Comparison of ENCODE assay signal across 28 cellular contexts in the genomic region with DNA sequence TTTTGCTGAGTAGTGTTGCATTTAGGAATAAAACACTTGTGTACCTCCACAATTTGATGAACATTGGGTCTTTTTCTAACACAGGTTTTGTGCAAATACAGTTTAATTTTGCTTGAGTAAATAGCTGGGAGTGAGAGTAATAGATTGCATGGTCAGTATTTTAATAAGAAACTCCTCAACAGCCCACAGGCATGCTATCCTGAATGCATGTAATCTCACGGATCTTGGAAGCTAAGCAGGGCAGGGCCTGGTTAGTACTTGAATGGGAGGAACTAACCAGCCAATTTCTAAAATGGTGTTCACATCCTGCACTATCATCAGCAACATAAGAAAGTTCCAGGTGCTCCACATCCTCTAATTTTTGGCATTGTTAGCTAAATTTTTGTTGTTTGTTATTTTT.
"Had no signal": no experiment of that assay in that cellular context is flagged by ENCODE, and none has a peak within 500 bp of the region (broad histone marks: within the 10 kb centered on the region; RNA-seq: fewer than 3 reads in every experiment).

No MANE protein-coding gene starts in this region.

- H3K4me3 ChIP-seq: ascending aorta, esophagus muscularis mucosa, heart left ventricle, lung, mucosa of descending colon, testis, transverse colon had no signal

- DNase-seq: activated CD4-positive, alpha-beta memory T cell treated with anti-CD3 and anti-CD28 coated beads, Interleukin-2, amount 10 ng/mL, durations not matched to agents 7 days and 5 days; activated CD4-positive, alpha-beta T cell treated with anti-CD3 and anti-CD28 coated beads, Interleukin-2, amount 10 ng/mL, durations not matched to agents 24 days and 14 days; activated CD4-positive, CD25-positive, alpha-beta regulatory T cell treated with anti-CD3 and anti-CD28 coated beads, Interleukin-2, amount 50 U/mL, for 72 hours; activated CD8-positive, alpha-beta memory T cell treated with anti-CD3 and anti-CD28 coated beads, Interleukin-2, amount 50 U/mL, for 48 hours; activated gamma-delta T cell; activated naive CD4-positive, alpha-beta T cell treated with anti-CD3 and anti-CD28 coated beads, Interleukin-2, amount 10 ng/mL, durations not matched to agents 7 days and 5 days; activated naive CD8-positive, alpha-beta T cell treated with anti-CD3 and anti-CD28 coated beads, Interleukin-2, amount 10 ng/mL, durations not matched to agents 7 days and 5 days; activated T-cell treated with anti-CD3 and anti-CD28 coated beads, Interleukin-2, amount 50 U/mL, for 24 hours; brain microvascular endothelial cell; heart left ventricle; hypothalamus; kidney glomerular epithelial cell; mucosa of descending colon; right cardiac atrium; stimulated activated CD4-positive, alpha-beta T cell treated with anti-CD3 and anti-CD28 coated beads, Interleukin-2, amount 100 ng/mL, for 48 hours; stimulated activated naive CD4-positive, alpha-beta T cell treated with Interleukin-2 at 50 U/mL for 16 hours; T-helper 17 cell; T1000; testis; transverse colon; WERI-Rb-1 had no signal

- H3K27ac ChIP-seq: ascending aorta, brain microvascular endothelial cell, esophagus muscularis mucosa, foreskin keratinocyte, heart left ventricle, testis, transverse colon, WERI-Rb-1 had no signal

- H3K4me1 ChIP-seq: ascending aorta, esophagus muscularis mucosa, foreskin keratinocyte, heart left ventricle, testis, transverse colon had no signal

- ATAC-seq: foreskin keratinocyte; heart left ventricle; left lobe of liver; mucosa of descending colon; natural killer cell treated with Interleukin-12 subunit alpha and Interleukin-12 subunit beta and Interleukin-15 and Interleukin-18, amount 100 ng/mL, for 72 hours; right cardiac atrium; T-helper 17 cell had no signal

- FAIRE-seq: urothelium cell line had no signal

- H3K36me3 ChIP-seq: ascending aorta, brain microvascular endothelial cell, esophagus muscularis mucosa, heart left ventricle, transverse colon, WERI-Rb-1 had no signal

- H3K4me3 Mint-ChIP-seq: activated CD4-positive, alpha-beta memory T cell treated with anti-CD3 and anti-CD28 coated beads, Interleukin-2, amount 10 ng/mL, durations not matched to agents 7 days and 5 days; activated CD4-positive, alpha-beta T cell treated with anti-CD3 and anti-CD28 coated beads, Interleukin-2, amount 10 ng/mL, durations not matched to agents 24 days and 14 days; activated naive CD4-positive, alpha-beta T cell treated with anti-CD3 and anti-CD28 coated beads, Interleukin-2, amount 10 ng/mL, durations not matched to agents 7 days and 5 days; activated naive CD8-positive, alpha-beta T cell treated with anti-CD3 and anti-CD28 coated beads, Interleukin-2, amount 10 ng/mL, durations not matched to agents 7 days and 5 days; activated T-cell treated with anti-CD3 and anti-CD28 coated beads, Interleukin-2, amount 50 U/mL, for 24 hours; natural killer cell treated with Interleukin-12 subunit alpha and Interleukin-12 subunit beta and Interleukin-15 and Interleukin-18, amount 100 ng/mL, for 72 hours; T-helper 17 cell had no signal

- H3K27ac Mint-ChIP-seq: activated CD4-positive, alpha-beta memory T cell treated with anti-CD3 and anti-CD28 coated beads, Interleukin-2, amount 10 ng/mL, durations not matched to agents 7 days and 5 days; activated CD4-positive, alpha-beta T cell treated with anti-CD3 and anti-CD28 coated beads, Interleukin-2, amount 10 ng/mL, durations not matched to agents 24 days and 14 days; activated naive CD4-positive, alpha-beta T cell treated with anti-CD3 and anti-CD28 coated beads, Interleukin-2, amount 10 ng/mL, durations not matched to agents 7 days and 5 days; activated naive CD8-positive, alpha-beta T cell treated with anti-CD3 and anti-CD28 coated beads, Interleukin-2, amount 10 ng/mL, durations not matched to agents 7 days and 5 days; activated T-cell treated with anti-CD3 and anti-CD28 coated beads, Interleukin-2, amount 50 U/mL, for 24 hours; natural killer cell treated with Interleukin-12 subunit alpha and Interleukin-12 subunit beta and Interleukin-15 and Interleukin-18, amount 100 ng/mL, for 72 hours; T-helper 17 cell had no signal

- H3K36me3 Mint-ChIP-seq: activated naive CD4-positive, alpha-beta T cell treated with anti-CD3 and anti-CD28 coated beads, Interleukin-2, amount 10 ng/mL, durations not matched to agents 7 days and 5 days; activated naive CD8-positive, alpha-beta T cell treated with anti-CD3 and anti-CD28 coated beads, Interleukin-2, amount 10 ng/mL, durations not matched to agents 7 days and 5 days; natural killer cell treated with Interleukin-12 subunit alpha and Interleukin-12 subunit beta and Interleukin-15 and Interleukin-18, amount 100 ng/mL, for 72 hours had no signal

- H3K9me3 ChIP-seq: ascending aorta, esophagus muscularis mucosa, heart left ventricle, mucosa of descending colon, testis, transverse colon had no signal

- H3K9me3 Mint-ChIP-seq: activated CD4-positive, alpha-beta T cell treated with anti-CD3 and anti-CD28 coated beads, Interleukin-2, amount 10 ng/mL, durations not matched to agents 24 days and 14 days had no signal

- H3K27me3 Mint-ChIP-seq: activated CD4-positive, alpha-beta memory T cell treated with anti-CD3 and anti-CD28 coated beads, Interleukin-2, amount 10 ng/mL, durations not matched to agents 7 days and 5 days; activated CD4-positive, alpha-beta T cell treated with anti-CD3 and anti-CD28 coated beads, Interleukin-2, amount 10 ng/mL, durations not matched to agents 24 days and 14 days; activated naive CD4-positive, alpha-beta T cell treated with anti-CD3 and anti-CD28 coated beads, Interleukin-2, amount 10 ng/mL, durations not matched to agents 7 days and 5 days; activated naive CD8-positive, alpha-beta T cell treated with anti-CD3 and anti-CD28 coated beads, Interleukin-2, amount 10 ng/mL, durations not matched to agents 7 days and 5 days; activated T-cell treated with anti-CD3 and anti-CD28 coated beads, Interleukin-2, amount 50 U/mL, for 24 hours; natural killer cell treated with Interleukin-12 subunit alpha and Interleukin-12 subunit beta and Interleukin-15 and Interleukin-18, amount 100 ng/mL, for 72 hours; T-helper 17 cell had no signal

- H3K4me1 Mint-ChIP-seq: activated CD4-positive, alpha-beta memory T cell treated with anti-CD3 and anti-CD28 coated beads, Interleukin-2, amount 10 ng/mL, durations not matched to agents 7 days and 5 days; activated CD4-positive, alpha-beta T cell treated with anti-CD3 and anti-CD28 coated beads, Interleukin-2, amount 10 ng/mL, durations not matched to agents 24 days and 14 days; activated naive CD4-positive, alpha-beta T cell treated with anti-CD3 and anti-CD28 coated beads, Interleukin-2, amount 10 ng/mL, durations not matched to agents 7 days and 5 days; activated naive CD8-positive, alpha-beta T cell treated with anti-CD3 and anti-CD28 coated beads, Interleukin-2, amount 10 ng/mL, durations not matched to agents 7 days and 5 days; T-helper 17 cell had no signal

- H3K27me3 ChIP-seq: ascending aorta, brain microvascular endothelial cell, esophagus muscularis mucosa, foreskin keratinocyte, heart left ventricle, testis, transverse colon had no signal
